1 cellular context compared by ENCODE assay signal in the genomic region with DNA sequence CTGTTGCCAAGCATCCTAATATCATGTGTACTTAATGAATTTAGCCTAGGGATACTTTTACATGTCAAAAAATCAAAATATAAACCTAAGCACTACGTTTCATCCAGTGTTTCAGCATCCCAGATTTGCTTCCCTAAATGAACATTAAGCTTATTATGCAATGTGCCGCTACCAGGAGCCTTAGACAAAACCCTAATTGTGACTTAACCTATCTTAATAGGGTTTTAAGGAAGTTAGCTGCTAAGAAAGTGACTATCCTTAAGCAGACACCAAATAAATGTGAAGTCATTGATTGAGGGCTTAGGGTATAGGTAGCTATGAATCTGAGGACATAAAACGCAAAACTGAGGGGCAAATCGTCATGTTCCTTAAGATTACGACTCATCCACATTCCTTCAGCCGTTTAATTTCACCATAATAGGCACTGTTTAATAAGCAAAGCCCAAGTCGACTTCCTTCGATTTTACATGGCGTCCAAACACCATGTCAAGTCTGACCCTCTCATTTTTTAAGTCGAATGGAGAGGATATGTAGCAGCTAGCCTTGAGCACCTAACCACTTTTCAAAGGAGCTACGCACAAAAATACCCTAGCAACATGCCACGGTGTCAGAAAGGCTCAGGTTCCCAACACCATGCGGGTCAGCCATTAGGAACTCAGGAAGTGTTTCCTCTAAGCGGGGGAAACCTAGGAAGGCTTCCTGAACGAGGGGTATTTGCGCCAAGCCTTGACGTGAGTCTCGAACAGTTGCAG.
TF ChIP-seq lines count a peak whose summit lies in the region.

No MANE protein-coding gene starts in this region.

TF ChIP-seq in SK-N-SH treated with all-trans-retinoic acid at 6 μM for 48 hours, 23 proteins besides CTCF, POLR2A, EP300 and RAD21 (continued from another document):
- TF ChIP-seq ZC3H10 (CRISPR knock-in tag; IDR thresholded peaks at IDR 0.05): no peak
- no peak for TF ChIP-seq TOX (CRISPR knock-in tag; IDR thresholded peaks at IDR 0.05; ENCODE audit: borderline replicate concordance)
- TF ChIP-seq, protein P1, sequence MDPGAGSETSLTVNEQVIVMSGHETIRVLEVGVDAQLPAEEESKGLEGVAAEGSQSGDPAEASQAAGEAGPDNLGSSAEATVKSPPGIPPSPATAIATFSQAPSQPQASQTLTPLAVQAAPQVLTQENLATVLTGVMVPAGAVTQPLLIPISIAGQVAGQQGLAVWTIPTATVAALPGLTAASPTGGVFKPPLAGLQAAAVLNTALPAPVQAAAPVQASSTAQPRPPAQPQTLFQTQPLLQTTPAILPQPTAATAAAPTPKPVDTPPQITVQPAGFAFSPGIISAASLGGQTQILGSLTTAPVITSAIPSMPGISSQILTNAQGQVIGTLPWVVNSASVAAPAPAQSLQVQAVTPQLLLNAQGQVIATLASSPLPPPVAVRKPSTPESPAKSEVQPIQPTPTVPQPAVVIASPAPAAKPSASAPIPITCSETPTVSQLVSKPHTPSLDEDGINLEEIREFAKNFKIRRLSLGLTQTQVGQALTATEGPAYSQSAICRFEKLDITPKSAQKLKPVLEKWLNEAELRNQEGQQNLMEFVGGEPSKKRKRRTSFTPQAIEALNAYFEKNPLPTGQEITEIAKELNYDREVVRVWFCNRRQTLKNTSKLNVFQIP (CRISPR knock-in tag; IDR thresholded peaks at IDR 0.05; ENCODE audit: borderline replicate concordance, low read depth): no peak
- no peak for TF ChIP-seq PPARA (CRISPR knock-in tag; IDR thresholded peaks at IDR 0.05; ENCODE audit: borderline replicate concordance)
- TF ChIP-seq GLIS3 (CRISPR knock-in tag; IDR thresholded peaks at IDR 0.05): no peak
- TF ChIP-seq ZNF565 (CRISPR knock-in tag; conservative IDR thresholded peaks at IDR 0.05; ENCODE audit: low read depth): no peak
- TF ChIP-seq ARNTL (CRISPR knock-in tag; IDR thresholded peaks at IDR 0.05; ENCODE audit: borderline replicate concordance, low read depth): no peak
- no peak for TF ChIP-seq SNAI2 (CRISPR knock-in tag; IDR thresholded peaks at IDR 0.05)
- TF ChIP-seq RARB (CRISPR knock-in tag; IDR thresholded peaks at IDR 0.05): no peak
- TF ChIP-seq, protein P2, sequence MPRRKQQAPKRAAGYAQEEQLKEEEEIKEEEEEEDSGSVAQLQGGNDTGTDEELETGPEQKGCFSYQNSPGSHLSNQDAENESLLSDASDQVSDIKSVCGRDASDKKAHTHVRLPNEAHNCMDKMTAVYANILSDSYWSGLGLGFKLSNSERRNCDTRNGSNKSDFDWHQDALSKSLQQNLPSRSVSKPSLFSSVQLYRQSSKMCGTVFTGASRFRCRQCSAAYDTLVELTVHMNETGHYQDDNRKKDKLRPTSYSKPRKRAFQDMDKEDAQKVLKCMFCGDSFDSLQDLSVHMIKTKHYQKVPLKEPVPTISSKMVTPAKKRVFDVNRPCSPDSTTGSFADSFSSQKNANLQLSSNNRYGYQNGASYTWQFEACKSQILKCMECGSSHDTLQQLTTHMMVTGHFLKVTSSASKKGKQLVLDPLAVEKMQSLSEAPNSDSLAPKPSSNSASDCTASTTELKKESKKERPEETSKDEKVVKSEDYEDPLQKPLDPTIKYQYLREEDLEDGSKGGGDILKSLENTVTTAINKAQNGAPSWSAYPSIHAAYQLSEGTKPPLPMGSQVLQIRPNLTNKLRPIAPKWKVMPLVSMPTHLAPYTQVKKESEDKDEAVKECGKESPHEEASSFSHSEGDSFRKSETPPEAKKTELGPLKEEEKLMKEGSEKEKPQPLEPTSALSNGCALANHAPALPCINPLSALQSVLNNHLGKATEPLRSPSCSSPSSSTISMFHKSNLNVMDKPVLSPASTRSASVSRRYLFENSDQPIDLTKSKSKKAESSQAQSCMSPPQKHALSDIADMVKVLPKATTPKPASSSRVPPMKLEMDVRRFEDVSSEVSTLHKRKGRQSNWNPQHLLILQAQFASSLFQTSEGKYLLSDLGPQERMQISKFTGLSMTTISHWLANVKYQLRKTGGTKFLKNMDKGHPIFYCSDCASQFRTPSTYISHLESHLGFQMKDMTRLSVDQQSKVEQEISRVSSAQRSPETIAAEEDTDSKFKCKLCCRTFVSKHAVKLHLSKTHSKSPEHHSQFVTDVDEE (CRISPR knock-in tag; IDR thresholded peaks at IDR 0.05): no peak
